ENCODE assay signal across 15 cellular contexts in the genomic region with DNA sequence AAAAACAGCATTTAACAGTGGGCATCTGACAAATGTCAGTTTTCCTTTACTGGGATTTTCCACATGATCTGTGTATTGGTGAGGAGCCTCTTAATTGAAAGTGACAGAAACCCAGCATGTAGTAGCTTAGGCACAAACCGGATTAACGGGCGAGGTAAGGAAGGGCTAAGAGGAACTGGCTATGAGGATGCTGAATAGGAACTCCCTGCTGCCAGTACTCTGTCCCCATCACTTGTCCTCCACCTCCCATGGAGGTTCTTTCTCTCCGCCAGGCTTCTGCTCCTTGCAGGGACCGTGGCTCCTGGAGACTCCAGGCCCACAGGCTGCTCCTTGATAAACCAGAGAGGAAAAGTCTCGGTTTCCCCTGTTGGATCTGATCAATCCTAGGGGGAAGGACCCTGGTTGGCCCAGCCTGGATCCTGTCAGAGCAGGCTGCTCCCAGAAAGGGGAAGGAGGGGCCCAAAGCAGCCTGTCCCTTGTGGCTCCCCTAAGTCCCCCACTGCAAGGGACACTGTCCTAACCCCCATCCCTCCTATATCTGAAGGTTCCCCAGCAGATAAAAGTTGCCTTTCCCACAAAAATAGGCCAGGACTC. TPM values are rescaled to one million over a fixed set of nuclear protein-coding genes. Genes with fewer than 3 reads are reported as not detected.
DNase-seq lines count a peak whose midpoint lies in the region; FAIRE-seq and TF ChIP-seq lines count a peak whose summit lies in the region.
"Had no signal": no experiment of that assay in that cellular context is flagged by ENCODE, and none has a peak within 500 bp of the region (broad histone marks: within the 10 kb centered on the region; RNA-seq: fewer than 3 reads in every experiment).

No MANE protein-coding gene starts in this region.

- H3K4me1 ChIP-seq in astrocyte (ENCODE audit: insufficient read depth, low read length): peaks cover 14% of the 10 kb centered on the region
- H3K4me1 ChIP-seq in muscle layer of colon (ENCODE audit: insufficient read depth, low read length): peaks cover 41% of the 10 kb centered on the region

- H3K4me2 ChIP-seq in astrocyte (ENCODE audit: low read length): no peak overlapping the region

- H3K4me3 ChIP-seq in astrocyte (ENCODE audit: insufficient read depth, low read depth, low read length): no peak overlapping the region
- H3K4me3 ChIP-seq in muscle layer of colon (ENCODE audit: low read depth in 1 of 2, low read length in 2 of 2): peak overlapping the region in 1 of 2 donors; percentile 70
- H3K4me3 ChIP-seq in MG63: no peak overlapping the region
- H3K4me3 ChIP-seq: SJSA1 had no signal

- no peak overlapping the region for H3K4me3 Mint-ChIP-seq in astrocyte (ENCODE audit: unreplicated experiment)

- no peaks in the 10 kb centered on the region for H3K79me2 ChIP-seq in astrocyte (ENCODE audit: insufficient read depth, low read length)

- H3K9me3 Mint-ChIP-seq in astrocyte (ENCODE audit: unreplicated experiment): no peaks in the 10 kb centered on the region

- no peaks in the 10 kb centered on the region for H3K9me3 ChIP-seq in astrocyte (ENCODE audit: insufficient read depth, low read depth, low read length)
- no peaks in the 10 kb centered on the region for H3K9me3 ChIP-seq in muscle layer of colon (ENCODE audit: low read length)
- no peaks in the 10 kb centered on the region for H3K9me3 ChIP-seq in MG63
- H3K9me3 ChIP-seq: SJSA1 had no signal

- DNase-seq in NCI-H1417 (lab: John Stamatoyannopoulos, UW): peak in 2 of 3 experiments; percentile 14 to 17
- no peak for DNase-seq in NCI-H1417 treated with DMSO at 0.1 percent for 48 hours (lab: John Stamatoyannopoulos, UW)
- DNase-seq in astrocyte (ENCODE audit: low read depth): no peak
- DNase-seq in superior temporal gyrus (ENCODE audit: extremely low spot score): peak; percentile 51
- DNase-seq in GF-D8 (lab: John Stamatoyannopoulos, UW): no peak
- DNase-seq in AG20443 (ENCODE audit: low spot score): no peak
- no peak for DNase-seq in MG63
- DNase-seq: NCI-H2107 had no signal

- H3K27me3 Mint-ChIP-seq in astrocyte (ENCODE audit: low read depth, unreplicated experiment): peaks cover 6% of the 10 kb centered on the region

- H2AFZ ChIP-seq in astrocyte (ENCODE audit: low read depth, low read length): no peak overlapping the region

- no peaks in the 10 kb centered on the region for H3K36me3 Mint-ChIP-seq in astrocyte (ENCODE audit: low read depth, unreplicated experiment)

- H3K4me1 Mint-ChIP-seq in astrocyte (ENCODE audit: low read depth, unreplicated experiment): peaks cover 9% of the 10 kb centered on the region

- no peak for FAIRE-seq in astrocyte (lab: Jason Lieb, UNC)
- FAIRE-seq: GM19239, HTR-8/SVneo had no signal

- H3K27ac ChIP-seq in astrocyte (ENCODE audit: low read depth, low read length) (no peak overlapping the region), muscle layer of colon (ENCODE audit: low read depth, low read length) (peak overlapping the region; percentile 98)
- H3K27ac ChIP-seq: SJSA1 had no signal

- no peaks in the 10 kb centered on the region for H4K20me1 ChIP-seq in astrocyte (ENCODE audit: insufficient read depth, low read length)

- TF ChIP-seq CTCF in astrocyte (IDR thresholded peaks at IDR 0.05; ENCODE audit: insufficient read depth, low read depth, low read length): no peak

- no peaks in the 10 kb centered on the region for H3K36me3 ChIP-seq in astrocyte (ENCODE audit: insufficient read depth, low read length)
- no peaks in the 10 kb centered on the region for H3K36me3 ChIP-seq in muscle layer of colon (ENCODE audit: insufficient read depth, low read length)
- H3K36me3 ChIP-seq in MG63: no peaks in the 10 kb centered on the region
- H3K36me3 ChIP-seq: SJSA1 had no signal

- peak overlapping the region; percentile 87 for H3K27ac Mint-ChIP-seq in astrocyte (ENCODE audit: unreplicated experiment)

- H3K27me3 ChIP-seq in astrocyte (ENCODE audit: insufficient read depth, low read length) (no peaks in the 10 kb centered on the region), muscle layer of colon (ENCODE audit: control insufficient read depth in 1 of 2, insufficient read depth in 2 of 2, low read length in 2 of 2) (no peaks in the 10 kb centered on the region), MG63 (no peaks in the 10 kb centered on the region)
- H3K27me3 ChIP-seq: SJSA1 had no signal

- H3K9ac ChIP-seq in astrocyte (ENCODE audit: low read length) (no peak overlapping the region), muscle layer of colon (ENCODE audit: low read length) (peak overlapping the region; percentile 93)

RNA-seq across cellular contexts. Expression of gene TEX44, which starts 10.3 kb away (rescaled TPM):
- not detected in 2 replicates for total RNA-seq in astrocyte
- not detected in 2 replicates for total RNA-seq in MG63 (2014; rRNA removed; shearing (Covaris generic); ENCODE audit: low replicate concordance)
- total RNA-seq: A172, glomerular endothelial cell, mononuclear cell, SJSA1 had no signal

Comparison
In these comparisons a context has a peak if more than half of its experiments do, and no peak if none do; other contexts are left out.
1. DNase-seq: peak in NCI-H1417 (2 of 3) and superior temporal gyrus (single experiment); none in NCI-H1417 treated with DMSO at 0.1 percent for 48 hours (single experiment), astrocyte (single experiment), GF-D8 (single experiment), AG20443 (single experiment) and MG63 (single experiment).